Comparison of ENCODE assay signal across 20 cellular contexts in genomic region chr4:10677796-10678497, GRCh38. TPM values are rescaled to one million over a fixed set of nuclear protein-coding genes. Genes with fewer than 3 reads are reported as not detected.
DNase-seq lines count a peak whose midpoint lies in the region; ATAC-seq and TF ChIP-seq lines count a peak whose summit lies in the region.
"Had no signal": no experiment of that assay in that cellular context is flagged by ENCODE, and none has a peak within 500 bp of the region (broad histone marks: within the 10 kb centered on the region; RNA-seq: fewer than 3 reads in every experiment).

No MANE protein-coding gene starts in this region.

- TF ChIP-seq POLR2A in heart left ventricle (IDR thresholded peaks at IDR 0.05): no peak
- TF ChIP-seq POLR2A in GM18505 (IDR thresholded peaks at IDR 0.05; ENCODE audit: borderline replicate concordance, extremely low read depth, insufficient read depth, insufficient read length): no peak

- H3K4me3 ChIP-seq in heart left ventricle (no peak overlapping the region), right atrium auricular region (no peak overlapping the region)
- H3K4me3 ChIP-seq: HAP-1, upper lobe of right lung had no signal

- H3K9me3 ChIP-seq in heart left ventricle (no peaks in the 10 kb centered on the region), right atrium auricular region (no peaks in the 10 kb centered on the region)
- H3K9me3 ChIP-seq: HAP-1, upper lobe of right lung had no signal

- peaks cover 16 to 32% (median 28%) of the 10 kb centered on the region in 3 donors for H3K4me1 Mint-ChIP-seq in IgD-negative memory B cell
- H3K4me1 Mint-ChIP-seq: mesothelial cell of epicardium had no signal

- H3K27ac ChIP-seq in heart left ventricle (peak overlapping the region in 1 of 12 donors; percentile 15), right atrium auricular region (no peak overlapping the region)
- H3K27ac ChIP-seq: upper lobe of right lung had no signal

- H3K4me1 ChIP-seq in heart left ventricle (no peaks in the 10 kb centered on the region), right atrium auricular region (no peaks in the 10 kb centered on the region)
- H3K4me1 ChIP-seq: HAP-1, upper lobe of right lung had no signal

- intact Hi-C loops in heart left ventricle (cut with DNase I): no loop called here

- H3K36me3 ChIP-seq in heart left ventricle: no peaks in the 10 kb centered on the region
- no peaks in the 10 kb centered on the region for H3K36me3 ChIP-seq in right atrium auricular region
- H3K36me3 ChIP-seq: HAP-1, upper lobe of right lung had no signal

- DNase-seq in heart left ventricle (no peak), right atrium auricular region (ENCODE audit: low spot score) (no peak), Kasumi-1 (lab: John Stamatoyannopoulos, UW) (no peak), NCI-H2107 treated with DMSO at 0.1 percent for 48 hours (lab: John Stamatoyannopoulos, UW; ENCODE audit: unreplicated experiment) (no peak), NCI-H1417 (lab: John Stamatoyannopoulos, UW) (no peak)
- DNase-seq: activated CD4-positive, alpha-beta T cell treated with anti-CD3 and anti-CD28 coated beads for 1 hour; activated T-cell treated with anti-CD3 and anti-CD28 coated beads for 4 hours; amygdala; Calu3; Karpas-422; posterior cingulate gyrus; stimulated activated CD8-positive, alpha-beta memory T cell treated with anti-CD3 and anti-CD28 coated beads, Interleukin-4, amount 100 ng/mL, for 48 hours; upper lobe of right lung had no signal

- no peaks in the 10 kb centered on the region for H3K27me3 ChIP-seq in heart left ventricle
- no peaks in the 10 kb centered on the region for H3K27me3 ChIP-seq in right atrium auricular region
- H3K27me3 ChIP-seq: upper lobe of right lung had no signal

- peaks cover 3% of the 10 kb centered on the region for H3K36me3 Mint-ChIP-seq in IgD-negative memory B cell
- H3K36me3 Mint-ChIP-seq: mesothelial cell of epicardium had no signal

- TF ChIP-seq CTCF in heart left ventricle (IDR thresholded peaks at IDR 0.05): no peak
- no peak for TF ChIP-seq CTCF in right atrium auricular region (IDR thresholded peaks at IDR 0.05)

- no peak overlapping the region for H3K27ac Mint-ChIP-seq in IgD-negative memory B cell
- H3K27ac Mint-ChIP-seq: mesothelial cell of epicardium had no signal

- peak overlapping the region; percentile 10 to 91 (median 46) for H3K4me3 Mint-ChIP-seq in IgD-negative memory B cell
- H3K4me3 Mint-ChIP-seq: mesothelial cell of epicardium had no signal

- whole genome bisulfite sequencing in heart left ventricle, 4 donors: 66 to 77% (median 71%) methylated on average over 5 of the region's 5 CpGs

- H3K27me3 Mint-ChIP-seq in IgD-negative memory B cell: no peaks in the 10 kb centered on the region

- ATAC-seq in heart left ventricle: peak in 3 of 4 donors; percentile 44 to 88 (median 54)
- peak; percentile 31 for ATAC-seq in HG02610 (IDR thresholded peaks at IDR 0.05; ENCODE audit: unreplicated experiment)
- no peak for ATAC-seq in GM18505 (IDR thresholded peaks at IDR 0.05; ENCODE audit: unreplicated experiment)
- ATAC-seq: upper lobe of right lung had no signal

- H3K9me3 Mint-ChIP-seq in IgD-negative memory B cell: peaks cover 1 to 4% (median 3%) of the 10 kb centered on the region in 3 donors
- H3K9me3 Mint-ChIP-seq: mesothelial cell of epicardium had no signal

RNA-seq across cellular contexts. Expression of gene CLNK, which starts 6.6 kb away (rescaled TPM):
- total RNA-seq in heart left ventricle (under 1 TPM in 2 of 9 donors, not detected in 7; 0.11 to 0.16 TPM), right atrium auricular region (not detected)
- polyA plus RNA-seq in heart left ventricle (under 1 TPM in 1 of 2 donors, not detected in 1; 0.01 TPM), IgD-negative memory B cell (2.6 TPM)
- total RNA-seq: Calu3, dermis microvascular lymphatic vessel endothelial cell, fibroblast of villous mesenchyme, mesothelial cell of epicardium had no signal
